In the genomic region with DNA sequence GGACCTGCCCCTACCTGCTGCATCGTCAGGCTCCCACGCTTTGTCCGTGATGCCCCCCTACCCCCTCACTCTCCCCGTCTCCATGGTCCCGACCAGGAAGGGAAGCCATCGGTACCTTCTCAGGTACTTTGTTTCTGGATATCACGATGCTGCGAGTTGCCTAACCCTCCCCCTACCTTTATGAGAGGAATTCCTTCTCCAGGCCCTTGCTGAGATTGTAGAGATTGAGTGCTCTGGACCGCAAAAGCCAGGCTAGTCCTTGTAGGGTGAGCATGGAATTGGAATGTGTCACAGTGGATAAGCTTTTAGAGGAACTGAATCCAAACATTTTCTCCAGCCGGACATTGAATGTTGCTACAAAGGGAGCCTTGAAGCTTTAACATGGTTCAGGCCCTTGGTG, we compare ENCODE assay signal across 1 cellular context.
TF ChIP-seq lines count a peak whose summit lies in the region.

No MANE protein-coding gene starts in this region.

TF ChIP-seq in HepG2, 621 proteins besides CTCF, POLR2A, EP300 and RAD21:
- TF ChIP-seq FOXM1 (CRISPR knock-in tag; IDR thresholded peaks at IDR 0.05): no peak
- TF ChIP-seq FOXC1 (CRISPR knock-in tag; IDR thresholded peaks at IDR 0.05; ENCODE audit: borderline replicate concordance): no peak
- TF ChIP-seq ZNF251 (CRISPR knock-in tag; IDR thresholded peaks at IDR 0.05): no peak
- no peak for TF ChIP-seq KMT2B (CRISPR knock-in tag; IDR thresholded peaks at IDR 0.05)
- no peak for TF ChIP-seq ZNF326 (CRISPR knock-in tag; IDR thresholded peaks at IDR 0.05; ENCODE audit: borderline replicate concordance)
- TF ChIP-seq, protein P1, sequence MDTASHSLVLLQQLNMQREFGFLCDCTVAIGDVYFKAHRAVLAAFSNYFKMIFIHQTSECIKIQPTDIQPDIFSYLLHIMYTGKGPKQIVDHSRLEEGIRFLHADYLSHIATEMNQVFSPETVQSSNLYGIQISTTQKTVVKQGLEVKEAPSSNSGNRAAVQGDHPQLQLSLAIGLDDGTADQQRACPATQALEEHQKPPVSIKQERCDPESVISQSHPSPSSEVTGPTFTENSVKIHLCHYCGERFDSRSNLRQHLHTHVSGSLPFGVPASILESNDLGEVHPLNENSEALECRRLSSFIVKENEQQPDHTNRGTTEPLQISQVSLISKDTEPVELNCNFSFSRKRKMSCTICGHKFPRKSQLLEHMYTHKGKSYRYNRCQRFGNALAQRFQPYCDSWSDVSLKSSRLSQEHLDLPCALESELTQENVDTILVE (CRISPR knock-in tag; IDR thresholded peaks at IDR 0.05): no peak
- TF ChIP-seq GABPB1 (CRISPR knock-in tag; IDR thresholded peaks at IDR 0.05): no peak
- TF ChIP-seq, protein P2, sequence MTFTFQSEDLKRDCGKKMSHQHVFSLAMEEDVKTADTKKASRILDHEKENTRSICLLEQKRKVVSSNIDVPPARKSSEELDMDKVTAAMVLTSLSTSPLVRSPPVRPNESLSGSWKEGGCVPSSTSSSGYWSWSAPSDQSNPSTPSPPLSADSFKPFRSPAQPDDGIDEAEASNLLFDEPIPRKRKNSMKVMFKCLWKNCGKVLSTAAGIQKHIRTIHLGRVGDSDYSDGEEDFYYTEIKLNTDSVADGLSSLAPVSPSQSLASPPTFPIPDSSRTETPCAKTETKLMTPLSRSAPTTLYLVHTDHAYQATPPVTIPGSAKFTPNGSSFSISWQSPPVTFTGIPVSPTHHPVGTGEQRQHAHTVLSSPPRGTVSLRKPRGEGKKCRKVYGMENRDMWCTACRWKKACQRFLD (CRISPR knock-in tag; IDR thresholded peaks at IDR 0.05; ENCODE audit: borderline replicate concordance): no peak
- TF ChIP-seq, protein P3, sequence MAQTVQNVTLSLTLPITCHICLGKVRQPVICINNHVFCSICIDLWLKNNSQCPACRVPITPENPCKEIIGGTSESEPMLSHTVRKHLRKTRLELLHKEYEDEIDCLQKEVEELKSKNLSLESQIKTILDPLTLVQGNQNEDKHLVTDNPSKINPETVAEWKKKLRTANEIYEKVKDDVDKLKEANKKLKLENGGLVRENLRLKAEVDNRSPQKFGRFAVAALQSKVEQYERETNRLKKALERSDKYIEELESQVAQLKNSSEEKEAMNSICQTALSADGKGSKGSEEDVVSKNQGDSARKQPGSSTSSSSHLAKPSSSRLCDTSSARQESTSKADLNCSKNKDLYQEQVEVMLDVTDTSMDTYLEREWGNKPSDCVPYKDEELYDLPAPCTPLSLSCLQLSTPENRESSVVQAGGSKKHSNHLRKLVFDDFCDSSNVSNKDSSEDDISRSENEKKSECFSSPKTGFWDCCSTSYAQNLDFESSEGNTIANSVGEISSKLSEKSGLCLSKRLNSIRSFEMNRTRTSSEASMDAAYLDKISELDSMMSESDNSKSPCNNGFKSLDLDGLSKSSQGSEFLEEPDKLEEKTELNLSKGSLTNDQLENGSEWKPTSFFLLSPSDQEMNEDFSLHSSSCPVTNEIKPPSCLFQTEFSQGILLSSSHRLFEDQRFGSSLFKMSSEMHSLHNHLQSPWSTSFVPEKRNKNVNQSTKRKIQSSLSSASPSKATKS (CRISPR knock-in tag; IDR thresholded peaks at IDR 0.05): no peak
- TF ChIP-seq, protein P4, sequence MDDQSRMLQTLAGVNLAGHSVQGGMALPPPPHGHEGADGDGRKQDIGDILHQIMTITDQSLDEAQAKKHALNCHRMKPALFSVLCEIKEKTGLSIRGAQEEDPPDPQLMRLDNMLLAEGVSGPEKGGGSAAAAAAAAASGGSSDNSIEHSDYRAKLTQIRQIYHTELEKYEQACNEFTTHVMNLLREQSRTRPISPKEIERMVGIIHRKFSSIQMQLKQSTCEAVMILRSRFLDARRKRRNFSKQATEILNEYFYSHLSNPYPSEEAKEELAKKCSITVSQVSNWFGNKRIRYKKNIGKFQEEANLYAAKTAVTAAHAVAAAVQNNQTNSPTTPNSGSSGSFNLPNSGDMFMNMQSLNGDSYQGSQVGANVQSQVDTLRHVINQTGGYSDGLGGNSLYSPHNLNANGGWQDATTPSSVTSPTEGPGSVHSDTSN (CRISPR knock-in tag; IDR thresholded peaks at IDR 0.05; ENCODE audit: borderline replicate concordance): no peak
- no peak for TF ChIP-seq MBNL3 (CRISPR knock-in tag; conservative IDR thresholded peaks at IDR 0.05)
- TF ChIP-seq, protein P5, sequence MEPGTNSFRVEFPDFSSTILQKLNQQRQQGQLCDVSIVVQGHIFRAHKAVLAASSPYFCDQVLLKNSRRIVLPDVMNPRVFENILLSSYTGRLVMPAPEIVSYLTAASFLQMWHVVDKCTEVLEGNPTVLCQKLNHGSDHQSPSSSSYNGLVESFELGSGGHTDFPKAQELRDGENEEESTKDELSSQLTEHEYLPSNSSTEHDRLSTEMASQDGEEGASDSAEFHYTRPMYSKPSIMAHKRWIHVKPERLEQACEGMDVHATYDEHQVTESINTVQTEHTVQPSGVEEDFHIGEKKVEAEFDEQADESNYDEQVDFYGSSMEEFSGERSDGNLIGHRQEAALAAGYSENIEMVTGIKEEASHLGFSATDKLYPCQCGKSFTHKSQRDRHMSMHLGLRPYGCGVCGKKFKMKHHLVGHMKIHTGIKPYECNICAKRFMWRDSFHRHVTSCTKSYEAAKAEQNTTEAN (CRISPR knock-in tag; conservative IDR thresholded peaks at IDR 0.05): no peak
- TF ChIP-seq ZSCAN12 (CRISPR knock-in tag; IDR thresholded peaks at IDR 0.05): no peak
- TF ChIP-seq MAZ (IDR thresholded peaks at IDR 0.05; ENCODE audit: borderline replicate concordance, low read depth, low read length): no peak
- TF ChIP-seq MAZ (CRISPR knock-in tag; IDR thresholded peaks at IDR 0.05; ENCODE audit: low read depth): no peak
- TF ChIP-seq ZFP36 (IDR thresholded peaks at IDR 0.05; ENCODE audit: borderline replicate concordance, low read depth, low read length, partially characterized antibody): no peak
- TF ChIP-seq MIER2 (CRISPR knock-in tag; IDR thresholded peaks at IDR 0.05): no peak
- TF ChIP-seq, protein P6, sequence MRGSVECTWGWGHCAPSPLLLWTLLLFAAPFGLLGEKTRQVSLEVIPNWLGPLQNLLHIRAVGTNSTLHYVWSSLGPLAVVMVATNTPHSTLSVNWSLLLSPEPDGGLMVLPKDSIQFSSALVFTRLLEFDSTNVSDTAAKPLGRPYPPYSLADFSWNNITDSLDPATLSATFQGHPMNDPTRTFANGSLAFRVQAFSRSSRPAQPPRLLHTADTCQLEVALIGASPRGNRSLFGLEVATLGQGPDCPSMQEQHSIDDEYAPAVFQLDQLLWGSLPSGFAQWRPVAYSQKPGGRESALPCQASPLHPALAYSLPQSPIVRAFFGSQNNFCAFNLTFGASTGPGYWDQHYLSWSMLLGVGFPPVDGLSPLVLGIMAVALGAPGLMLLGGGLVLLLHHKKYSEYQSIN (CRISPR knock-in tag; IDR thresholded peaks at IDR 0.05; ENCODE audit: borderline replicate concordance): no peak
- TF ChIP-seq ZNF577 (CRISPR knock-in tag; IDR thresholded peaks at IDR 0.05; ENCODE audit: borderline replicate concordance, low read depth): no peak
- no peak for TF ChIP-seq MEF2D (CRISPR knock-in tag; IDR thresholded peaks at IDR 0.05)
- no peak for TF ChIP-seq RBFOX2 (IDR thresholded peaks at IDR 0.05; ENCODE audit: low read depth, low read length)
TF ChIP-seq in HepG2: peak in this region for 0.
